ENCODE assay signal across 1 cellular context in genomic region chr11:75333807-75334140, GRCh38.
TF ChIP-seq lines count a peak whose summit lies in the region.

No MANE protein-coding gene starts in this region.

TF ChIP-seq in GM23338, 12 proteins besides CTCF, POLR2A, EP300 and RAD21 (continued from another document):
- TF ChIP-seq ZNF462 (CRISPR knock-in tag; IDR thresholded peaks at IDR 0.05) (no peak), JUNB (IDR thresholded peaks at IDR 0.05; ENCODE audit: unreplicated experiment) (no peak), ZNF331 (CRISPR knock-in tag; IDR thresholded peaks at IDR 0.05; ENCODE audit: low read depth) (no peak), EZH2phosphoT487 (IDR thresholded peaks at IDR 0.05; ENCODE audit: unreplicated experiment) (no peak), STAT1 (IDR thresholded peaks at IDR 0.05; ENCODE audit: unreplicated experiment) (no peak), NANOG (IDR thresholded peaks at IDR 0.05; ENCODE audit: borderline replicate concordance) (no peak), ETS1 (IDR thresholded peaks at IDR 0.05) (no peak), EZH2 (IDR thresholded peaks at IDR 0.05; ENCODE audit: low read depth, unreplicated experiment) (no peak), REST (IDR thresholded peaks at IDR 0.05; ENCODE audit: unreplicated experiment) (no peak), ZNF114 (CRISPR knock-in tag; IDR thresholded peaks at IDR 0.05) (no peak)
